In the genomic region with DNA sequence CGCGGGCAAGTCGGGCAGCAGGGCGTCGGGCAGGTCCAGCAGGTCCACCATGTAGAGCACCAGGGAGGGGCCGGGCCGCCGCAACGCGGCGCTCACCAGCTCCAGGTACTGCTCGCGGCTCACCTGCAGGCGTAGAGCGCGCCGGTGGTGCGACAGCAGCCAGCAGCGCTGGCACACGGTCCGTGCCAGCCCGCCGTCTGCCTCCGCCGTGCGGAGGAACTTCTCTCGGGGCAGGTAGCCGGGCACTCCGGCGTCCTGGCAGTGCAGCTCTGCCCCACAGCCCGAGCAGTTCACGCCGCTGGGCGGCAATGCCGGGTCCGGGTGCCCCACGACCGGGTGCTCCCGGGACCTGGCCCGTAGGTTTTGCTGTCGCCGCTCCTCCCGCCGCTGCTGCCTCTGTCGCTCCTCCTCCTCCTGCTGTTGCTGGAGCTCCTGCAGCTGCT, we compare ENCODE assay signal across 8 cellular contexts. TPM values are rescaled to one million over a fixed set of nuclear protein-coding genes. Genes with fewer than 3 reads are reported as not detected.
A peak's percentile ranks its signal among the peaks of the same experiment; 100 is the strongest.
DNase-seq lines count a peak whose midpoint lies in the region; ATAC-seq and TF ChIP-seq lines count a peak whose summit lies in the region.

No MANE protein-coding gene starts in this region.

- H3K27me3 Mint-ChIP-seq in nephron (ENCODE audit: low read depth): no peaks in the 10 kb centered on the region

- ATAC-seq in GM21576 (IDR thresholded peaks at IDR 0.05; ENCODE audit: unreplicated experiment): peak; percentile 18

- TF ChIP-seq EP300 in transverse colon (IDR thresholded peaks at IDR 0.05; ENCODE audit: low read depth): no peak

- 1% methylated on average over 28 of the region's 45 CpGs; no CpG with 5 or more reads in 1 of the 2 donors for WGBS in transverse colon (ENCODE audit: low coverage in 1 of 2), 2 donors

- TF ChIP-seq CTCF in GM06990 (IDR thresholded peaks at IDR 0.05; ENCODE audit: insufficient read depth, low read length, poor library complexity, severe bottlenecking): peak; percentile 7
- peak in 1 of 3 experiments; percentile 22 for TF ChIP-seq CTCF in nephron (IDR thresholded peaks at IDR 0.05; ENCODE audit: unreplicated experiment in 3 of 3)
- TF ChIP-seq CTCF in transverse colon (IDR thresholded peaks at IDR 0.05): peak in 2 of 5 experiments; percentile 17 to 41

- H3K27ac ChIP-seq in KOPT-K1 (ENCODE audit: low read depth, low read length, poor library complexity, severe bottlenecking) (peak overlapping the region; percentile 92), transverse colon (peak overlapping the region; percentile 96 to 98 (median 97))

- no peaks in the 10 kb centered on the region for H3K27me3 ChIP-seq in GM06990 (replicated peaks; ENCODE audit: control insufficient read depth, insufficient read depth, low read length)
- H3K27me3 ChIP-seq in transverse colon: no peaks in the 10 kb centered on the region

- DNase-seq in GM06990 (ENCODE audit: extremely low read depth, insufficient read length) (no peak), erythroblast (lab: John Stamatoyannopoulos, UW) (peak; percentile 69 to 79), transverse colon (peak; percentile 76), DMS79 treated with DMSO at 0.1 percent for 48 hours (lab: John Stamatoyannopoulos, UW) (no peak)
- DNase-seq in activated CD4-positive, alpha-beta T cell treated with anti-CD3 and anti-CD28 coated beads, Interleukin-2, amount 50 U/mL, for 48 hours: peak; percentile 46 to 55

- in situ Hi-C loops in transverse colon (cut with MboI; ENCODE audit: low pct_ligation_motif_present in 1 of 4, low pct_unique_long_range_greater_than_20kb in 1 of 4, low sequenced_read_pairs in 3 of 4): no loop called here

- H3K4me3 Mint-ChIP-seq in nephron: peak overlapping the region; percentile 100

- H3K36me3 ChIP-seq in GM06990 (ENCODE audit: control insufficient read depth, insufficient read depth, low read length) (peaks cover 8% of the 10 kb centered on the region), KOPT-K1 (ENCODE audit: insufficient read depth, low read length) (peaks cover 51% of the 10 kb centered on the region), transverse colon (peaks cover 4 to 25% (median 17%) of the 10 kb centered on the region in 4 donors)

- peaks cover 24% of the 10 kb centered on the region for H3K36me3 Mint-ChIP-seq in nephron (ENCODE audit: low read depth)

- peaks cover 37% of the 10 kb centered on the region for H3K4me1 Mint-ChIP-seq in nephron

- peak overlapping the region; percentile 84 for H3K4me3 ChIP-seq in GM06990 (replicated peaks; ENCODE audit: low read depth, low read length)
- peak overlapping the region; percentile 74 to 96 (median 78) for H3K4me3 ChIP-seq in transverse colon

- TF ChIP-seq POLR2A in erythroblast (IDR thresholded peaks at IDR 0.05; ENCODE audit: low read length) (no peak), transverse colon (IDR thresholded peaks at IDR 0.05) (no peak)

- intact Hi-C loops in transverse colon (cut with DNase I; ENCODE audit: low total_unique reads): loop anchor here (5.0 kb wide), 1 partner anchor 70 kb away; a partner anchor contains a TSS

- peaks cover 14 to 44% (median 40%) of the 10 kb centered on the region in 4 donors for H3K4me1 ChIP-seq in transverse colon

- H3K9me3 ChIP-seq in KOPT-K1 (ENCODE audit: insufficient read depth, low read length, poor library complexity, severe bottlenecking) (peaks cover 21% of the 10 kb centered on the region), transverse colon (peaks cover 6% of the 10 kb centered on the region in 2 donors)

- peaks cover 9% of the 10 kb centered on the region for H3K9me3 Mint-ChIP-seq in nephron

- peak overlapping the region; percentile 94 to 99 (median 99) for H3K27ac Mint-ChIP-seq in nephron

RNA-seq across cellular contexts. Expression of a gene that starts 0.5 kb away (rescaled TPM):
- 10 to 100 TPM; 32.5 to 75.4 (median 39.6) TPM for total RNA-seq in transverse colon

RNA-seq across cellular contexts. Expression of a gene that starts 1.8 kb away (rescaled TPM):
- 10 to 100 TPM; 39.8 to 74.8 (median 53.4) TPM for total RNA-seq in transverse colon

Comparison
In these comparisons a context has a peak if more than half of its experiments do, and no peak if none do; other contexts are left out.
1. DNase-seq: peak in activated CD4-positive, alpha-beta T cell treated with anti-CD3 and anti-CD28 coated beads, Interleukin-2, amount 50 U/mL, for 48 hours (2 of 2), erythroblast (2 of 2) and transverse colon (single experiment); none in GM06990 (single experiment) and DMS79 treated with DMSO at 0.1 percent for 48 hours (single experiment).